In genomic region chr5:187617-188451, GRCh38 we compare ENCODE assay signal across 9 cellular contexts. TPM values are rescaled to one million over a fixed set of nuclear protein-coding genes. Genes with fewer than 3 reads are reported as not detected.
DNase-seq lines count a peak whose midpoint lies in the region; ATAC-seq, FAIRE-seq and TF ChIP-seq lines count a peak whose summit lies in the region.
"Had no signal": no experiment of that assay in that cellular context is flagged by ENCODE, and none has a peak within 500 bp of the region (broad histone marks: within the 10 kb centered on the region; RNA-seq: fewer than 3 reads in every experiment).

No MANE protein-coding gene starts in this region.

- H3K27me3 ChIP-seq in ascending aorta (no peaks in the 10 kb centered on the region), keratinocyte (ENCODE audit: control insufficient read depth, extremely low read depth, insufficient read depth, low read length) (peaks cover 45% of the 10 kb centered on the region), thoracic aorta (replicated peaks; ENCODE audit: insufficient read depth) (no peaks in the 10 kb centered on the region)

- H3K36me3 ChIP-seq in ascending aorta: no peaks in the 10 kb centered on the region
- H3K36me3 ChIP-seq in keratinocyte (ENCODE audit: control insufficient read depth in 2 of 2, extremely low read depth in 1 of 2, insufficient read depth in 2 of 2, low read length in 2 of 2): no peaks in the 10 kb centered on the region
- H3K36me3 ChIP-seq in thoracic aorta: no peaks in the 10 kb centered on the region

- no peak for FAIRE-seq in keratinocyte (lab: Jason Lieb, UNC)
- FAIRE-seq: colon had no signal

- dilution Hi-C loops in keratinocyte (cut with MboI; ENCODE audit: extremely low pct_ligation_motif_present, low sequenced_read_pairs): no loop called here

- ATAC-seq in thoracic aorta (ENCODE audit: insufficient number of reproducible peaks, low FRiP score, low read depth): no peak

- H2AFZ ChIP-seq in keratinocyte (ENCODE audit: control insufficient read depth, low read length): no peak overlapping the region

- no peak overlapping the region for H3K27ac ChIP-seq in ascending aorta
- H3K27ac ChIP-seq in keratinocyte (ENCODE audit: control insufficient read depth, insufficient read depth, low read length): no peak overlapping the region
- no peak overlapping the region for H3K27ac ChIP-seq in thoracic aorta

- no peaks in the 10 kb centered on the region for H3K9me3 ChIP-seq in ascending aorta
- H3K9me3 ChIP-seq in keratinocyte (ENCODE audit: control insufficient read depth, low read depth, low read length): no peaks in the 10 kb centered on the region
- no peaks in the 10 kb centered on the region for H3K9me3 ChIP-seq in thoracic aorta

- intact Hi-C loops in ascending aorta (cut with DNase I): loop anchor here (1.0 kb wide), 1 partner anchor 30 kb away; the partner anchor contains the start of genes CCDC127 and SDHA

- peak; percentile 52 for DNase-seq in activated effector memory CD4-positive, alpha-beta T cell treated with anti-CD3 and anti-CD28 coated beads, Interleukin-2, amount 50 U/mL, for 16 hours
- DNase-seq in activated effector memory CD4-positive, alpha-beta T cell treated with Interleukin-2 at 50 U/mL for 16 hours: no peak
- no peak for DNase-seq in ascending aorta (ENCODE audit: low spot score in 2 of 2)
- no peak for DNase-seq in keratinocyte (ENCODE audit: low read depth, low spot score)
- no peak for DNase-seq in thoracic aorta (ENCODE audit: low spot score)
- DNase-seq in occipital lobe (lab: John Stamatoyannopoulos, UW): no peak
- no peak for DNase-seq in UCSD-AML1 (lab: John Stamatoyannopoulos, UW; ENCODE audit: unreplicated experiment)
- DNase-seq in amygdala (lab: John Stamatoyannopoulos, UW): no peak

- TF ChIP-seq CTCF in ascending aorta (IDR thresholded peaks at IDR 0.05) (no peak), keratinocyte (optimal IDR thresholded peaks at IDR 0.05 in 1 of 3, IDR thresholded peaks at IDR 0.05 in 1 of 3, conservative IDR thresholded peaks at IDR 0.05 in 1 of 3; ENCODE audit: extremely low read depth in 1 of 3, insufficient read depth in 2 of 3, low read length in 3 of 3) (no peak), thoracic aorta (IDR thresholded peaks at IDR 0.05) (no peak)

- H3K79me2 ChIP-seq in keratinocyte (ENCODE audit: control insufficient read depth, insufficient read depth, low read length): no peaks in the 10 kb centered on the region

- H3K4me3 ChIP-seq in ascending aorta (peak overlapping the region; percentile 7 to 45), keratinocyte (ENCODE audit: control insufficient read depth in 2 of 3, extremely low read depth in 1 of 3, insufficient read depth in 2 of 3, low read depth in 1 of 3, low read length in 3 of 3) (no peak overlapping the region), thoracic aorta (peak overlapping the region; percentile 52)

- no peaks in the 10 kb centered on the region for H3K9me1 ChIP-seq in keratinocyte (ENCODE audit: control insufficient read depth, extremely low read depth, insufficient read depth, low read length)

- peaks cover 6% of the 10 kb centered on the region in 2 donors for H3K4me1 ChIP-seq in ascending aorta
- peaks cover 2% of the 10 kb centered on the region for H3K4me1 ChIP-seq in keratinocyte (ENCODE audit: control insufficient read depth, extremely low read depth, insufficient read depth, low read length)
- H3K4me1 ChIP-seq in thoracic aorta (ENCODE audit: control insufficient read depth in 1 of 2, low read depth in 2 of 2): peaks cover 4 to 26% of the 10 kb centered on the region in 2 donors

- peaks cover 4% of the 10 kb centered on the region for H4K20me1 ChIP-seq in keratinocyte (ENCODE audit: control insufficient read depth, extremely low read depth, insufficient read depth, low read length)

- H3K4me2 ChIP-seq in keratinocyte (ENCODE audit: control insufficient read depth, extremely low read depth, insufficient read depth, low read depth, low read length): peak overlapping the region; percentile 68

- H3K9ac ChIP-seq in keratinocyte (ENCODE audit: control insufficient read depth, extremely low read depth, insufficient read depth, low read length): no peak overlapping the region

RNA-seq across cellular contexts. Expression of gene LRRC14B, which starts 3.5 kb away (rescaled TPM):
- total RNA-seq in ascending aorta (not detected), thoracic aorta (not detected), occipital lobe (not detected)
- not detected in 3 replicates for polyA plus RNA-seq in keratinocyte
- not detected for polyA plus RNA-seq in keratinocyte (2011; ENCODE audit: low read depth)
- polyA plus RNA-seq in keratinocyte (2011; cell fraction: cytosol; rRNA removed): not detected in 2 replicates
- not detected in 2 replicates for polyA plus RNA-seq in keratinocyte (2011; cell fraction: nucleus; rRNA removed)
- polyA plus RNA-seq in keratinocyte (2012; ENCODE audit: low replicate concordance): not detected in 2 replicates
- not detected in 3 replicates for polyA minus RNA-seq in keratinocyte
- polyA minus RNA-seq in keratinocyte (2011; cell fraction: cytosol; rRNA and poly(A)+ RNA removed): not detected
- not detected in 2 replicates for polyA minus RNA-seq in keratinocyte (2011; cell fraction: nucleus; rRNA and poly(A)+ RNA removed)

RNA-seq across cellular contexts. Expression of gene CCDC127, which starts 30.1 kb away (rescaled TPM):
- total RNA-seq in ascending aorta: 6.1 TPM
- 4.6 to 5.7 TPM (median 4.9 TPM) in 3 replicates for polyA plus RNA-seq in keratinocyte
- polyA plus RNA-seq in keratinocyte (2011; ENCODE audit: low read depth): 5.7 TPM
- 4.1 TPM in 2 replicates for polyA plus RNA-seq in keratinocyte (2011; cell fraction: cytosol; rRNA removed)
- polyA plus RNA-seq in keratinocyte (2011; cell fraction: nucleus; rRNA removed): 10.1 and 11.2 TPM in 2 replicates
- polyA plus RNA-seq in keratinocyte (2012; ENCODE audit: low replicate concordance): 3.9 and 5.3 TPM in 2 replicates
- polyA minus RNA-seq in keratinocyte: 2.8 to 4.7 TPM (median 3.9 TPM) in 3 replicates
- 3.6 TPM for polyA minus RNA-seq in keratinocyte (2011; cell fraction: cytosol; rRNA and poly(A)+ RNA removed)
- polyA minus RNA-seq in keratinocyte (2011; cell fraction: nucleus; rRNA and poly(A)+ RNA removed): 4.2 and 6.7 TPM in 2 replicates
- total RNA-seq in thoracic aorta: 1 to 10 TPM; 2.7 to 7.8 TPM
- total RNA-seq in occipital lobe: 6.7 TPM

RNA-seq across cellular contexts. Expression of gene SDHA, which starts 30.3 kb away (rescaled TPM):
- total RNA-seq in ascending aorta: 41.1 TPM
- 118 to 179 TPM (median 178 TPM) in 3 replicates for polyA plus RNA-seq in keratinocyte
- 79.2 TPM for polyA plus RNA-seq in keratinocyte (2011; ENCODE audit: low read depth)
- 93.4 and 117 TPM in 2 replicates for polyA plus RNA-seq in keratinocyte (2011; cell fraction: cytosol; rRNA removed)
- 213 and 214 TPM in 2 replicates for polyA plus RNA-seq in keratinocyte (2011; cell fraction: nucleus; rRNA removed)
- 133 and 179 TPM in 2 replicates for polyA plus RNA-seq in keratinocyte (2012; ENCODE audit: low replicate concordance)
- polyA minus RNA-seq in keratinocyte: 232 to 318 TPM (median 239 TPM) in 3 replicates
- 144 TPM for polyA minus RNA-seq in keratinocyte (2011; cell fraction: cytosol; rRNA and poly(A)+ RNA removed)
- 112 and 144 TPM in 2 replicates for polyA minus RNA-seq in keratinocyte (2011; cell fraction: nucleus; rRNA and poly(A)+ RNA removed)
- 10 to 100 TPM; 59.6 to 70.5 TPM for total RNA-seq in thoracic aorta
- total RNA-seq in occipital lobe: 74.4 TPM

Comparison
In these comparisons a context has a peak if more than half of its experiments do, and no peak if none do; other contexts are left out.
1. H3K4me3 ChIP-seq: peak in ascending aorta (2 of 2) and thoracic aorta (single experiment); none in keratinocyte (0 of 3).